ENCODE assay signal across 9 cellular contexts in genomic region chr15:67241132-67241855, GRCh38. TPM values are rescaled to one million over a fixed set of nuclear protein-coding genes. Genes with fewer than 3 reads are reported as not detected.
DNase-seq lines count a peak whose midpoint lies in the region; ATAC-seq lines count a peak whose summit lies in the region.
"Had no signal": no experiment of that assay in that cellular context is flagged by ENCODE, and none has a peak within 500 bp of the region (broad histone marks: within the 10 kb centered on the region; RNA-seq: fewer than 3 reads in every experiment).

No MANE protein-coding gene starts in this region.

- peak overlapping the region; percentile 59 to 76 for H3K27ac Mint-ChIP-seq in natural killer cell treated with Interleukin-12 subunit alpha and Interleukin-12 subunit beta and Interleukin-15 and Interleukin-18, amount 100 ng/mL, for 72 hours

- no peaks in the 10 kb centered on the region for H3K79me2 ChIP-seq in trophoblast cell (ENCODE audit: control insufficient read depth, insufficient read depth, low read length, poor library complexity)

- no peak overlapping the region for H2AFZ ChIP-seq in trophoblast cell (ENCODE audit: insufficient read depth, low read length, poor library complexity)

- no peak overlapping the region for H3K4me3 ChIP-seq in trophoblast cell (ENCODE audit: low read depth, low read length)
- H3K4me3 ChIP-seq: thoracic aorta had no signal

- peaks cover 2 to 4% of the 10 kb centered on the region in 2 experiments for H3K36me3 ChIP-seq in trophoblast cell (ENCODE audit: control insufficient read depth in 1 of 2, insufficient read depth in 2 of 2, low read length in 2 of 2)
- H3K36me3 ChIP-seq: thoracic aorta had no signal

- H3K36me3 Mint-ChIP-seq in natural killer cell treated with Interleukin-12 subunit alpha and Interleukin-12 subunit beta and Interleukin-15 and Interleukin-18, amount 100 ng/mL, for 72 hours, result no peaks in the 10 kb centered on the region

- ATAC-seq in GM18907 (IDR thresholded peaks at IDR 0.05; ENCODE audit: unreplicated experiment), result peak; percentile 86
- ATAC-seq in HG02571 (IDR thresholded peaks at IDR 0.05; ENCODE audit: unreplicated experiment), result peak; percentile 73
- ATAC-seq in natural killer cell treated with Interleukin-12 subunit alpha and Interleukin-12 subunit beta and Interleukin-15 and Interleukin-18, amount 100 ng/mL, for 72 hours, result peak; percentile 80 to 91

- H3K79me1 ChIP-seq in trophoblast cell (ENCODE audit: low read length), result no peaks in the 10 kb centered on the region

- no peak overlapping the region for H2BK12ac ChIP-seq in trophoblast cell (ENCODE audit: low read length)

- no peak overlapping the region for H3K9ac ChIP-seq in trophoblast cell (ENCODE audit: low read length)

- no peak overlapping the region for H3K23ac ChIP-seq in trophoblast cell (ENCODE audit: low read length)

- no peak overlapping the region for H3K14ac ChIP-seq in trophoblast cell (ENCODE audit: low read length)

- no peaks in the 10 kb centered on the region for H3K9me3 ChIP-seq in trophoblast cell (ENCODE audit: insufficient read depth, low read depth, low read length)
- H3K9me3 ChIP-seq: thoracic aorta had no signal

- no CpG with 5 or more reads among the region's 4 CpGs for WGBS in trophoblast cell (ENCODE audit: extremely low coverage, insufficient coverage, insufficient read length)

- H3K27ac ChIP-seq in trophoblast cell (ENCODE audit: low read depth, low read length), result no peak overlapping the region
- H3K27ac ChIP-seq: thoracic aorta had no signal

- peaks cover 0 to 4% of the 10 kb centered on the region in 2 experiments for H3K4me1 ChIP-seq in trophoblast cell (ENCODE audit: control insufficient read depth in 1 of 2, insufficient read depth in 2 of 2, low read length in 2 of 2)

- H3K4me1 Mint-ChIP-seq in natural killer cell treated with Interleukin-12 subunit alpha and Interleukin-12 subunit beta and Interleukin-15 and Interleukin-18, amount 100 ng/mL, for 72 hours (ENCODE audit: low read depth in 2 of 2), result peaks cover 41 to 49% of the 10 kb centered on the region in 2 donors

- H4K91ac ChIP-seq in trophoblast cell (ENCODE audit: low read depth, low read length), result no peak overlapping the region

- H3K4me3 Mint-ChIP-seq in natural killer cell treated with Interleukin-12 subunit alpha and Interleukin-12 subunit beta and Interleukin-15 and Interleukin-18, amount 100 ng/mL, for 72 hours, result peak overlapping the region; percentile 75

- no peak overlapping the region for H4K12ac ChIP-seq in trophoblast cell (ENCODE audit: low read depth, low read length)

- H3K18ac ChIP-seq in trophoblast cell (ENCODE audit: low read length), result no peak overlapping the region

- H3K9me3 Mint-ChIP-seq in natural killer cell treated with Interleukin-12 subunit alpha and Interleukin-12 subunit beta and Interleukin-15 and Interleukin-18, amount 100 ng/mL, for 72 hours, result no peaks in the 10 kb centered on the region

- H4K8ac ChIP-seq in trophoblast cell (ENCODE audit: low read depth, low read length), result no peak overlapping the region

- H3K4me2 ChIP-seq in trophoblast cell (ENCODE audit: low read length), result no peak overlapping the region

- no peak overlapping the region for H2AK5ac ChIP-seq in trophoblast cell (ENCODE audit: low read length)

- DNase-seq in NCI-H69 (lab: John Stamatoyannopoulos, UW), result peak; percentile 41
- no peak for DNase-seq in natural killer cell treated with Interleukin-12 subunit alpha and Interleukin-12 subunit beta and Interleukin-15 and Interleukin-18, amount 100 ng/mL, for 72 hours (ENCODE audit: low spot score)
- DNase-seq in hepatic stellate cell (ENCODE audit: low spot score), result no peak
- DNase-seq in trophoblast cell, result no peak
- DNase-seq in inferior parietal cortex (ENCODE audit: extremely low spot score), result no peak
- DNase-seq in HK-2 (ENCODE audit: unreplicated experiment), result no peak

- H2BK120ac ChIP-seq in trophoblast cell (ENCODE audit: insufficient read depth, low read length, poor library complexity), result no peak overlapping the region

- H3K4ac ChIP-seq in trophoblast cell (ENCODE audit: low read depth, low read length), result no peak overlapping the region

- no peak overlapping the region for H2BK5ac ChIP-seq in trophoblast cell (ENCODE audit: low read depth, low read length, poor library complexity)

- H3K27me3 Mint-ChIP-seq in natural killer cell treated with Interleukin-12 subunit alpha and Interleukin-12 subunit beta and Interleukin-15 and Interleukin-18, amount 100 ng/mL, for 72 hours, result no peaks in the 10 kb centered on the region

- no peaks in the 10 kb centered on the region for H3K27me3 ChIP-seq in trophoblast cell (ENCODE audit: insufficient read depth, low read length)

RNA-seq across cellular contexts. Expression of gene AAGAB, which starts 13.2 kb away (rescaled TPM):
- 10 to 100 TPM; 50.5 TPM for total RNA-seq in natural killer cell treated with Interleukin-12 subunit alpha and Interleukin-12 subunit beta and Interleukin-15 and Interleukin-18, amount 100 ng/mL, for 72 hours
- 21.6 and 21.9 TPM in 2 replicates for polyA plus RNA-seq in trophoblast cell (2013)

RNA-seq across cellular contexts. Expression of gene IQCH, which starts 13.3 kb away (rescaled TPM):
- total RNA-seq in natural killer cell treated with Interleukin-12 subunit alpha and Interleukin-12 subunit beta and Interleukin-15 and Interleukin-18, amount 100 ng/mL, for 72 hours, result 1 to 10 TPM in 1 of 2 donors, under 1 TPM in 1; 0.10 to 2.7 TPM
- polyA plus RNA-seq in trophoblast cell (2013), result 0.76 and 0.82 TPM in 2 replicates
